8 cellular contexts compared by ENCODE assay signal in genomic region chr4:54063737-54064316, GRCh38. TPM values are rescaled to one million over a fixed set of nuclear protein-coding genes. Genes with fewer than 3 reads are reported as not detected.
DNase-seq lines count a peak whose midpoint lies in the region; ATAC-seq lines count a peak whose summit lies in the region.

No MANE protein-coding gene starts in this region.

- H3K36me3 Mint-ChIP-seq in stimulated activated naive B cell treated with anti-CD40 and anti-IgM and Interleukin-4, amounts not matched to agents 10 μg/mL and 1 μg/mL and 100 μg/mL, for 72 hours: peaks cover 0 to 5% of the 10 kb centered on the region in 2 donors

- peak overlapping the region; percentile 90 to 93 for H3K4me3 Mint-ChIP-seq in stimulated activated naive B cell treated with anti-CD40 and anti-IgM and Interleukin-4, amounts not matched to agents 10 μg/mL and 1 μg/mL and 100 μg/mL, for 72 hours

- DNase-seq in EH (ENCODE audit: low read depth): peak; percentile 43
- peak; percentile 20 for DNase-seq in activated CD4-positive, alpha-beta T cell treated with anti-CD3 and anti-CD28 coated beads, Interleukin-2, amount 50 U/mL, for 1 hour
- DNase-seq in effector memory CD4-positive, alpha-beta T cell: peak in 2 of 3 donors; percentile 12 to 27
- peak; percentile 20 for DNase-seq in midbrain (lab: John Stamatoyannopoulos, UW)
- DNase-seq in stimulated activated naive B cell treated with anti-CD40 and anti-IgM and Interleukin-4, amounts not matched to agents 10 μg/mL and 1 μg/mL and 100 μg/mL, for 72 hours: peak; percentile 26
- no peak for DNase-seq in OCI-M2 (lab: John Stamatoyannopoulos, UW; ENCODE audit: unreplicated experiment)

- H3K4me1 ChIP-seq in HUES64 (ENCODE audit: insufficient read depth, low read length): peaks cover 33% of the 10 kb centered on the region
- H3K4me1 ChIP-seq in effector memory CD4-positive, alpha-beta T cell (ENCODE audit: control insufficient read depth, insufficient read depth, low read length, poor library complexity, severe bottlenecking): peaks cover 16% of the 10 kb centered on the region

- 2% methylated on average over 38 of the region's 38 CpGs for WGBS in HUES64

- H3K27me3 Mint-ChIP-seq in stimulated activated naive B cell treated with anti-CD40 and anti-IgM and Interleukin-4, amounts not matched to agents 10 μg/mL and 1 μg/mL and 100 μg/mL, for 72 hours: no peaks in the 10 kb centered on the region

- H3K4me1 Mint-ChIP-seq in stimulated activated naive B cell treated with anti-CD40 and anti-IgM and Interleukin-4, amounts not matched to agents 10 μg/mL and 1 μg/mL and 100 μg/mL, for 72 hours: peaks cover 16 to 40% of the 10 kb centered on the region in 2 donors

- peak overlapping the region; percentile 76 for H3K9ac ChIP-seq in HUES64 (ENCODE audit: low read depth, low read length)

- peak; percentile 26 for ATAC-seq in GM21381 (IDR thresholded peaks at IDR 0.05; ENCODE audit: unreplicated experiment)
- ATAC-seq in stimulated activated naive B cell treated with anti-CD40 and anti-IgM and Interleukin-4, amounts not matched to agents 10 μg/mL and 1 μg/mL and 100 μg/mL, for 72 hours (replicated peaks): peak; percentile 50 to 51

- H3K36me3 ChIP-seq in HUES64 (ENCODE audit: insufficient read depth, low read length): no peaks in the 10 kb centered on the region
- H3K36me3 ChIP-seq in effector memory CD4-positive, alpha-beta T cell (ENCODE audit: control insufficient read depth, insufficient read depth, low read length): no peaks in the 10 kb centered on the region

- H3K9me3 Mint-ChIP-seq in stimulated activated naive B cell treated with anti-CD40 and anti-IgM and Interleukin-4, amounts not matched to agents 10 μg/mL and 1 μg/mL and 100 μg/mL, for 72 hours: no peaks in the 10 kb centered on the region

- H3K27ac Mint-ChIP-seq in stimulated activated naive B cell treated with anti-CD40 and anti-IgM and Interleukin-4, amounts not matched to agents 10 μg/mL and 1 μg/mL and 100 μg/mL, for 72 hours: peak overlapping the region; percentile 96

- H3K27ac ChIP-seq in HUES64 (ENCODE audit: low read depth, low read length): peak overlapping the region; percentile 64; the same call in 1 of the 2 replicates
- peak overlapping the region; percentile 96 for H3K27ac ChIP-seq in effector memory CD4-positive, alpha-beta T cell (ENCODE audit: insufficient read depth, low read length, poor library complexity, severe bottlenecking)

- H3K4me3 ChIP-seq in HUES64 (ENCODE audit: low read length): peak overlapping the region; percentile 82
- H3K4me3 ChIP-seq in effector memory CD4-positive, alpha-beta T cell (ENCODE audit: insufficient read depth, low read depth, low read length, poor library complexity, severe bottlenecking): peak overlapping the region; percentile 79

- H3K27me3 ChIP-seq in HUES64 (ENCODE audit: insufficient read depth, low read length): peaks cover 9% of the 10 kb centered on the region
- H3K27me3 ChIP-seq in effector memory CD4-positive, alpha-beta T cell (replicated peaks; ENCODE audit: control insufficient read depth, insufficient read depth, low read length, poor library complexity, severe bottlenecking): no peaks in the 10 kb centered on the region

- no peaks in the 10 kb centered on the region for H3K9me3 ChIP-seq in HUES64 (ENCODE audit: insufficient read depth, low read depth, low read length)
- no peaks in the 10 kb centered on the region for H3K9me3 ChIP-seq in effector memory CD4-positive, alpha-beta T cell (ENCODE audit: control insufficient read depth, low read length)

RNA-seq across cellular contexts. Expression of gene CHIC2, which starts 0.6 kb away (rescaled TPM):
- 11.6 TPM for polyA plus RNA-seq in HUES64 (2013, experiment 1 of 2)
- 9.3 TPM for polyA plus RNA-seq in HUES64 (2013, experiment 2 of 2)

RNA-seq across cellular contexts. Expression of gene GSX2, which starts 36.1 kb away (rescaled TPM):
- polyA plus RNA-seq in HUES64 (2013, experiment 1 of 2): not detected
- not detected for polyA plus RNA-seq in HUES64 (2013, experiment 2 of 2)
